ENCODE assay signal across 8 cellular contexts in genomic region chr2:172094319-172095145, GRCh38. TPM values are rescaled to one million over a fixed set of nuclear protein-coding genes. Genes with fewer than 3 reads are reported as not detected.
A peak's percentile ranks its signal among the peaks of the same experiment; 100 is the strongest.
DNase-seq lines count a peak whose midpoint lies in the region; ATAC-seq and TF ChIP-seq lines count a peak whose summit lies in the region.

No MANE protein-coding gene starts in this region.

- in situ Hi-C loops in HAP-1 (cut with MboI; ENCODE audit: low sequenced_read_pairs) = no loop called here

- intact Hi-C loops in tibial artery (cut with DNase I; ENCODE audit: low total_unique reads) = loop anchor here (5.0 kb wide), 1 partner anchor 92 kb away; no protein-coding TSS in a partner anchor

- H3K27me3 Mint-ChIP-seq in activated T-helper 17 cell treated with anti-CD3 and anti-CD28 coated beads, Interleukin-2, amount 50 U/mL, for 72 hours = peaks cover 71% of the 10 kb centered on the region

- H3K9ac ChIP-seq in BLaER1 = no peak overlapping the region

- H3K36me3 ChIP-seq in BLaER1 = no peaks in the 10 kb centered on the region
- H3K36me3 ChIP-seq in HAP-1 (replicated peaks) = no peaks in the 10 kb centered on the region; the same call in 1 of the 2 replicates
- H3K36me3 ChIP-seq in tibial artery = no peaks in the 10 kb centered on the region

- H3K4me2 ChIP-seq in BLaER1 = peak overlapping the region; percentile 56

- DNase-seq in HAP-1 (ENCODE audit: low spot score in 2 of 2) = peak; percentile 32 to 68
- DNase-seq in islet precursor cell = peak; percentile 78
- DNase-seq in tibial artery = no peak
- DNase-seq in activated CD4-positive, alpha-beta T cell treated with anti-CD3 and anti-CD28 coated beads for 1 hour = no peak

- H3K4me3 ChIP-seq in BLaER1 = peak overlapping the region; percentile 47; the same call in 1 of the 2 replicates
- peak overlapping the region; percentile 37 for H3K4me3 ChIP-seq in HAP-1
- H3K4me3 ChIP-seq in tibial artery = peak overlapping the region; percentile 28 to 46

- no peak for ATAC-seq in activated T-helper 17 cell treated with anti-CD3 and anti-CD28 coated beads, Interleukin-2, amount 50 U/mL, for 72 hours (replicated peaks)
- ATAC-seq in HG02571 (IDR thresholded peaks at IDR 0.05; ENCODE audit: unreplicated experiment) = no peak
- no peak for ATAC-seq in HG03175 (IDR thresholded peaks at IDR 0.05; ENCODE audit: unreplicated experiment)

- no peaks in the 10 kb centered on the region for H3K9me3 Mint-ChIP-seq in activated T-helper 17 cell treated with anti-CD3 and anti-CD28 coated beads, Interleukin-2, amount 50 U/mL, for 72 hours

- H3K27ac Mint-ChIP-seq in activated T-helper 17 cell treated with anti-CD3 and anti-CD28 coated beads, Interleukin-2, amount 50 U/mL, for 72 hours = no peak overlapping the region

- peaks cover 100% of the 10 kb centered on the region for H3K27me3 ChIP-seq in BLaER1
- H3K27me3 ChIP-seq in HAP-1 (ENCODE audit: low read depth) = no peaks in the 10 kb centered on the region
- peaks cover 6 to 100% of the 10 kb centered on the region in 2 donors for H3K27me3 ChIP-seq in tibial artery

- peaks cover 99% of the 10 kb centered on the region for H4K20me1 ChIP-seq in BLaER1

- peak overlapping the region; percentile 72 for H3K4me3 Mint-ChIP-seq in activated T-helper 17 cell treated with anti-CD3 and anti-CD28 coated beads, Interleukin-2, amount 50 U/mL, for 72 hours

- no peak for TF ChIP-seq CTCF in tibial artery (IDR thresholded peaks at IDR 0.05)

- H3K36me3 Mint-ChIP-seq in activated T-helper 17 cell treated with anti-CD3 and anti-CD28 coated beads, Interleukin-2, amount 50 U/mL, for 72 hours (ENCODE audit: low read depth) = peaks cover 12% of the 10 kb centered on the region

- H3K9me3 ChIP-seq in BLaER1 (no peaks in the 10 kb centered on the region), HAP-1 (no peaks in the 10 kb centered on the region), tibial artery (no peaks in the 10 kb centered on the region)

- peaks cover 20% of the 10 kb centered on the region for H3K4me1 Mint-ChIP-seq in activated T-helper 17 cell treated with anti-CD3 and anti-CD28 coated beads, Interleukin-2, amount 50 U/mL, for 72 hours

- H3K4me1 ChIP-seq in BLaER1 (peaks cover 28% of the 10 kb centered on the region), HAP-1 (peaks cover 21% of the 10 kb centered on the region), tibial artery (peaks cover 0 to 53% (median 45%) of the 10 kb centered on the region in 4 donors)

- no peak overlapping the region for H3K27ac ChIP-seq in BLaER1
- no peak overlapping the region for H3K27ac ChIP-seq in tibial artery

RNA-seq across cellular contexts. Expression of gene DLX2, which starts 8.2 kb away (rescaled TPM):
- not detected for total RNA-seq in activated T-helper 17 cell treated with anti-CD3 and anti-CD28 coated beads, Interleukin-2, amount 50 U/mL, for 72 hours

RNA-seq across cellular contexts. Expression of gene DLX1, which starts 9.2 kb away (rescaled TPM):
- not detected for total RNA-seq in activated T-helper 17 cell treated with anti-CD3 and anti-CD28 coated beads, Interleukin-2, amount 50 U/mL, for 72 hours

Comparison
In these comparisons a context has a peak if more than half of its experiments do, and no peak if none do; other contexts are left out.
1. DNase-seq: peak in HAP-1 (2 of 2) and islet precursor cell (single experiment); none in tibial artery (0 of 2) and activated CD4-positive, alpha-beta T cell treated with anti-CD3 and anti-CD28 coated beads for 1 hour (single experiment).
2. Peak in every context shown above with its lines, with median percentiles within 50 percentile points of each other: H3K4me3 ChIP-seq.